Comparison of ENCODE assay signal across 1 cellular context in genomic region chr17:76727745-76728456, GRCh38.
TF ChIP-seq lines count a peak whose summit lies in the region.

No MANE protein-coding gene starts in this region.

TF ChIP-seq in HCT116, 20 proteins besides CTCF, POLR2A, EP300 and RAD21 (continued from another document):
- TF ChIP-seq REST (IDR thresholded peaks at IDR 0.05; ENCODE audit: low read depth): no peak
- no peak for TF ChIP-seq JUND (IDR thresholded peaks at IDR 0.05)
- no peak for TF ChIP-seq POLR2AphosphoS5 (IDR thresholded peaks at IDR 0.05; ENCODE audit: low read depth, low read length)
- no peak for TF ChIP-seq SIN3A (IDR thresholded peaks at IDR 0.05; ENCODE audit: low read depth)
- no peak for TF ChIP-seq ZBTB33 (IDR thresholded peaks at IDR 0.05; ENCODE audit: extremely low read depth, insufficient replicate concordance, low read length)
TF ChIP-seq in HCT116: peak in this region for 0.
